ENCODE assay signal across 8 cellular contexts in the genomic region with DNA sequence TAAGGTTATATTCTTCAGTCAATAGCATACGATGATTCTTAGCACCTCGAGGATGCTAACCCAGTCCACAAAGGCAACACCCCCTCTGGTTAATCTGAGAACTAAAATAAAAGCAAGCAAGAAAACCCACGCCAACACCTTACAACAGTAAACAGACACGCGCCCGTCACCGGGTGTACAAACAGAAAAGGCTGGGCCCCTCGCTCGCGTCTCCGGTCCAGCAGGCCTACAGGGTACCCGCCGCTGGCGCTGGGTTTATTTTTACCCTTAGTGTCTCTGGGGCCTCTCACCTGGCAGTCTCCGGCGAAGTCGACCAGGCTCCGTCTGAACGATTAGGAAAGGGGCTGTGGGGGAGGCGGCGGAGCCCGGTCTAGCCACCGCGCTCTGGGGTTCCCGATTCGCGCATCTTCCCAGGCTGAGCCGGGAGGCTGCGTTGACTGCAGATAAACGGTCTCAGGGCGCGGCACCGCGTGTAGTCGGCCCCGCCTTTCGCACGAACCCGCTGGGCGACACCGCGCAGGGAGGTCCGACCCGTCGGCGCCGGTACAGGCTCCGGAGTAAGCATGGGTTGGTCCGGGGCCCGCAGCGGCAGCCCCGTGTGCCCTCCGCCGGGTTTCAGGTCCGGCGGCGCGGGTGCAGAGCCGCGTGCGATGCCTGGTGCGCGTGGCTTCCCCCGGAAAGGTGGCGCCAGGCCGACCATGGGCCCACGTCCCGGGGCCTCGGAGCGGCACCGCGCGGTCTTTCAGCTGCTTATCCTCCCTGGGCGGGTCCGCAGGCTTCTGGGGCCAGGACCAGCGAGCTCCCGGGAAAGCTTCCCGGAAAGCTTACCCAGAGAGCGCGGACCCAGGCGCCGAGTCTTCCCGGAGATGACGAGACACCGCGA. TPM values are rescaled to one million over a fixed set of nuclear protein-coding genes. Genes with fewer than 3 reads are reported as not detected.
A peak's percentile ranks its signal among the peaks of the same experiment; 100 is the strongest.
DNase-seq lines count a peak whose midpoint lies in the region; ATAC-seq lines count a peak whose summit lies in the region.

A gene with protein sequence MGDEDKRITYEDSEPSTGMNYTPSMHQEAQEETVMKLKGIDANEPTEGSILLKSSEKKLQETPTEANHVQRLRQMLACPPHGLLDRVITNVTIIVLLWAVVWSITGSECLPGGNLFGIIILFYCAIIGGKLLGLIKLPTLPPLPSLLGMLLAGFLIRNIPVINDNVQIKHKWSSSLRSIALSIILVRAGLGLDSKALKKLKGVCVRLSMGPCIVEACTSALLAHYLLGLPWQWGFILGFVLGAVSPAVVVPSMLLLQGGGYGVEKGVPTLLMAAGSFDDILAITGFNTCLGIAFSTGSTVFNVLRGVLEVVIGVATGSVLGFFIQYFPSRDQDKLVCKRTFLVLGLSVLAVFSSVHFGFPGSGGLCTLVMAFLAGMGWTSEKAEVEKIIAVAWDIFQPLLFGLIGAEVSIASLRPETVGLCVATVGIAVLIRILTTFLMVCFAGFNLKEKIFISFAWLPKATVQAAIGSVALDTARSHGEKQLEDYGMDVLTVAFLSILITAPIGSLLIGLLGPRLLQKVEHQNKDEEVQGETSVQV (minus strand): TSS at position 868 of the 883 bp plus-strand sequence. CDS start 9,211 bp downstream, outside the sequence.

- ATAC-seq in GM18508 (IDR thresholded peaks at IDR 0.05; ENCODE audit: insufficient read depth, unreplicated experiment), result peak; percentile 31
- peak; percentile 50 for ATAC-seq in HG03025 (IDR thresholded peaks at IDR 0.05; ENCODE audit: low FRiP score, unreplicated experiment)

- DNase-seq in A172 (ENCODE audit: low spot score) (peak; percentile 35), NCI-H345 treated with DMSO at 0.1 percent for 48 hours (lab: John Stamatoyannopoulos, UW; ENCODE audit: unreplicated experiment) (peak; percentile 40), medulla oblongata (ENCODE audit: extremely low spot score) (peak; percentile 59)
- DNase-seq in activated CD8-positive, alpha-beta memory T cell treated with anti-CD3 and anti-CD28 coated beads for 1 hour (ENCODE audit: extremely low read depth in 1 of 2, low read depth in 1 of 2), result peak; percentile 33 to 43
- peak; percentile 27 for DNase-seq in effector CD8-positive, alpha-beta T cell (lab: John Stamatoyannopoulos, UW)
- peak; percentile 37 to 48 (median 38) for DNase-seq in stimulated activated CD4-positive, alpha-beta T cell treated with anti-CD3 and anti-CD28 coated beads, TNF-alpha, amount 100 ng/mL, for 48 hours (ENCODE audit: low read depth in 3 of 3)

RNA-seq across cellular contexts. Expression of the gene that starts here (rescaled TPM):
- 15.0 and 23.7 TPM in 2 replicates for total RNA-seq in A172 (2014; rRNA removed; shearing (Covaris generic))

Comparison
In these comparisons a context has a peak if more than half of its experiments do, and no peak if none do; other contexts are left out.
1. Peak in every context shown above with its lines: DNase-seq and ATAC-seq.